Comparison of ENCODE assay signal across 9 cellular contexts in genomic region chr16:67163164-67163902, GRCh38. TPM values are rescaled to one million over a fixed set of nuclear protein-coding genes. Genes with fewer than 3 reads are reported as not detected.
A peak's percentile ranks its signal among the peaks of the same experiment; 100 is the strongest.
DNase-seq lines count a peak whose midpoint lies in the region; ATAC-seq and TF ChIP-seq lines count a peak whose summit lies in the region.
"Had no signal": no experiment of that assay in that cellular context is flagged by ENCODE, and none has a peak within 500 bp of the region (broad histone marks: within the 10 kb centered on the region; RNA-seq: fewer than 3 reads in every experiment).

No MANE protein-coding gene starts in this region.

- H3K36me3 Mint-ChIP-seq in GM23338 (ENCODE audit: low read depth) = no peaks in the 10 kb centered on the region; the same call in 2 of the 3 replicates

- H3K27ac ChIP-seq in GM23338 (ENCODE audit: low read depth) (no peak overlapping the region), OCI-LY1 (ENCODE audit: low read depth, low read length, poor library complexity, severe bottlenecking) (no peak overlapping the region), coronary artery (peak overlapping the region; percentile 50 to 91), suprapubic skin (peak overlapping the region; percentile 46)
- H3K27ac ChIP-seq: pancreas had no signal

- no peaks in the 10 kb centered on the region for H3K36me3 ChIP-seq in GM23338 (ENCODE audit: insufficient read depth)
- H3K36me3 ChIP-seq in OCI-LY1 (ENCODE audit: insufficient read depth, low read length) = no peaks in the 10 kb centered on the region
- peaks cover 15% of the 10 kb centered on the region for H3K36me3 ChIP-seq in suprapubic skin
- H3K36me3 ChIP-seq: pancreas had no signal

- H3K27me3 Mint-ChIP-seq in GM23338 (ENCODE audit: insufficient read depth, low read depth, poor library complexity) = peaks cover 98% of the 10 kb centered on the region

- H3K4me1 Mint-ChIP-seq in GM23338 = peaks cover 38% of the 10 kb centered on the region

- ATAC-seq in GM23338 (peak; percentile 17), HG03457 (IDR thresholded peaks at IDR 0.05; ENCODE audit: unreplicated experiment) (no peak)

- H3K79me2 ChIP-seq in GM23338 (replicated peaks; ENCODE audit: insufficient read depth) (no peaks in the 10 kb centered on the region), OCI-LY1 (ENCODE audit: insufficient read depth, low read length) (no peaks in the 10 kb centered on the region)

- peaks cover 4% of the 10 kb centered on the region; the same call in 2 of the 3 replicates for H3K9me3 Mint-ChIP-seq in GM23338

- H4K20me1 ChIP-seq in GM23338 (replicated peaks; ENCODE audit: insufficient read depth) (no peaks in the 10 kb centered on the region; the same call in 1 of the 2 replicates), OCI-LY1 (ENCODE audit: insufficient read depth, low read length) (no peaks in the 10 kb centered on the region)

- no peak for TF ChIP-seq EP300 in suprapubic skin (IDR thresholded peaks at IDR 0.05)

- no peak for TF ChIP-seq POLR2A in suprapubic skin (IDR thresholded peaks at IDR 0.05)

- no peaks in the 10 kb centered on the region for H3K9me3 ChIP-seq in OCI-LY1 (ENCODE audit: low read length)
- H3K9me3 ChIP-seq in suprapubic skin = no peaks in the 10 kb centered on the region
- H3K9me3 ChIP-seq: pancreas had no signal

- H3F3A ChIP-seq in GM23338 (replicated peaks; ENCODE audit: low read depth) (peaks cover 13% of the 10 kb centered on the region), OCI-LY1 (ENCODE audit: insufficient read depth, low read length) (no peaks in the 10 kb centered on the region)

- H3K9me2 ChIP-seq in GM23338 (ENCODE audit: insufficient read depth) = no peaks in the 10 kb centered on the region
- no peaks in the 10 kb centered on the region for H3K9me2 ChIP-seq in OCI-LY1 (ENCODE audit: low read depth, low read length)

- peak overlapping the region; percentile 57 for H3K4me3 Mint-ChIP-seq in GM23338

- H3K27me3 ChIP-seq in GM23338 (ENCODE audit: insufficient read depth) = peaks cover 100% of the 10 kb centered on the region
- no peaks in the 10 kb centered on the region; the same call in 1 of the 2 replicates for H3K27me3 ChIP-seq in OCI-LY1 (ENCODE audit: insufficient read depth, low read length)
- H3K27me3 ChIP-seq in suprapubic skin = no peaks in the 10 kb centered on the region
- H3K27me3 ChIP-seq: pancreas had no signal

- no peak for TF ChIP-seq CTCF in GM23338 (conservative IDR thresholded peaks at IDR 0.05; ENCODE audit: low read depth in 2 of 2)
- TF ChIP-seq CTCF in OCI-LY1 (IDR thresholded peaks at IDR 0.05; ENCODE audit: low read length) = no peak
- no peak for TF ChIP-seq CTCF in coronary artery (IDR thresholded peaks at IDR 0.05)
- TF ChIP-seq CTCF in suprapubic skin (IDR thresholded peaks at IDR 0.05) = no peak

- H3K4me1 ChIP-seq in GM23338 (ENCODE audit: insufficient read depth) (peaks cover 29% of the 10 kb centered on the region; the same call in 1 of the 2 replicates), OCI-LY1 (ENCODE audit: insufficient read depth, low read length, severe bottlenecking) (peaks cover 27% of the 10 kb centered on the region), suprapubic skin (peaks cover 70% of the 10 kb centered on the region)

- 11% methylated on average over 84 of the region's 95 CpGs for WGBS in suprapubic skin

- H3K4me3 ChIP-seq in GM23338 (peak overlapping the region; percentile 49), OCI-LY1 (ENCODE audit: low read depth, low read length, poor library complexity, severe bottlenecking) (peak overlapping the region; percentile 44), coronary artery (peak overlapping the region; percentile 69), suprapubic skin (peak overlapping the region; percentile 44)

- H2AFZ ChIP-seq in GM23338 = peak overlapping the region; percentile 69
- H2AFZ ChIP-seq in OCI-LY1 (ENCODE audit: low read length) = no peak overlapping the region

- H3K27ac Mint-ChIP-seq in GM23338 = no peak overlapping the region

- H3K9ac ChIP-seq in OCI-LY1 (ENCODE audit: low read length) = no peak overlapping the region

- peak overlapping the region; percentile 78 for H3K4me2 ChIP-seq in GM23338
- H3K4me2 ChIP-seq in OCI-LY1 (ENCODE audit: low read length) = peak overlapping the region; percentile 56

- peak; percentile 65 for DNase-seq in GM23338 (ENCODE audit: low spot score)
- DNase-seq in coronary artery (ENCODE audit: low spot score) = peak; percentile 86
- peak; percentile 44 for DNase-seq in medulla oblongata (ENCODE audit: extremely low spot score)
- DNase-seq in suprapubic skin (ENCODE audit: low spot score in 2 of 2) = no peak
- DNase-seq in T-helper 9 cell = no peak
- DNase-seq in SHP77 treated with DMSO at 0.1 percent for 48 hours (lab: John Stamatoyannopoulos, UW) = no peak

TF ChIP-seq in GM23338, 12 proteins besides CTCF, POLR2A, EP300 and RAD21 (continues in another document):
- TF ChIP-seq STAT1 (IDR thresholded peaks at IDR 0.05; ENCODE audit: unreplicated experiment) (no peak), EZH2 (IDR thresholded peaks at IDR 0.05; ENCODE audit: low read depth, unreplicated experiment) (peak; percentile 69), ETS1 (IDR thresholded peaks at IDR 0.05) (no peak), EZH2phosphoT487 (IDR thresholded peaks at IDR 0.05; ENCODE audit: unreplicated experiment) (peak; percentile 19)

RNA-seq across cellular contexts. Expression of gene HSF4, which starts 1.2 kb away (rescaled TPM):
- 1.3 TPM in 1 of 2 replicates, not detected in the other for total RNA-seq in GM23338 (2014; rRNA removed; shearing (Covaris generic))
- polyA plus RNA-seq in GM23338 (2016; fragmentation: Nextera tagmentation; extraction: Ambion mirVana) = 0.19 TPM in 1 of 2 replicates, not detected in the other
- total RNA-seq in suprapubic skin = 100 to 1,000 TPM in 2 of 4 donors, 10 to 100 TPM in 2; 56.5 to 351 (median 102) TPM

RNA-seq across cellular contexts. Expression of gene FBXL8, which starts 3.6 kb away (rescaled TPM):
- total RNA-seq in GM23338 (2014; rRNA removed; shearing (Covaris generic)) = not detected in 2 replicates
- 0.26 TPM in 1 of 2 replicates, not detected in the other for polyA plus RNA-seq in GM23338 (2016; fragmentation: Nextera tagmentation; extraction: Ambion mirVana)
- 100 to 1,000 TPM in 1 of 4 donors, 10 to 100 TPM in 3; 45.0 to 134 (median 58.8) TPM for total RNA-seq in suprapubic skin

RNA-seq across cellular contexts. Expression of gene TRADD, which starts 3.6 kb away (rescaled TPM):
- 0.42 TPM in 1 of 2 replicates, not detected in the other for total RNA-seq in GM23338 (2014; rRNA removed; shearing (Covaris generic))
- polyA plus RNA-seq in GM23338 (2016; fragmentation: Nextera tagmentation; extraction: Ambion mirVana) = 0.50 and 0.55 TPM in 2 replicates
- total RNA-seq in suprapubic skin = 10 to 100 TPM; 25.9 to 34.4 (median 28.7) TPM

RNA-seq across cellular contexts. Expression of gene NOL3, which starts 7.0 kb away (rescaled TPM):
- 0.27 and 3.3 TPM in 2 replicates for total RNA-seq in GM23338 (2014; rRNA removed; shearing (Covaris generic))
- polyA plus RNA-seq in GM23338 (2016; fragmentation: Nextera tagmentation; extraction: Ambion mirVana) = 2.7 and 4.0 TPM in 2 replicates
- total RNA-seq in suprapubic skin = 100 to 1,000 TPM in 2 of 4 donors, 10 to 100 TPM in 2; 64.3 to 116 (median 90.5) TPM

RNA-seq across cellular contexts. Expression of gene B3GNT9, which starts 12.5 kb away (rescaled TPM):
- total RNA-seq in GM23338 (2014; rRNA removed; shearing (Covaris generic)) = 6.8 and 7.0 TPM in 2 replicates
- 0.99 and 1.5 TPM in 2 replicates for polyA plus RNA-seq in GM23338 (2016; fragmentation: Nextera tagmentation; extraction: Ambion mirVana)
- total RNA-seq in suprapubic skin = 1 to 10 TPM; 7.5 to 9.7 (median 9.0) TPM

Comparison
In these comparisons a context has a peak if more than half of its experiments do, and no peak if none do; other contexts are left out.
1. DNase-seq: peak in GM23338 (single experiment), coronary artery (single experiment) and medulla oblongata (single experiment); none in suprapubic skin (0 of 2), T-helper 9 cell (single experiment) and SHP77 treated with DMSO at 0.1 percent for 48 hours (single experiment).
2. H3K27ac ChIP-seq: peak in coronary artery (2 of 2) and suprapubic skin (single experiment); none in GM23338 (single experiment) and OCI-LY1 (single experiment).
3. RNA of gene HSF4, which starts 1.2 kb away (total RNA-seq): 56.5 to 351 TPM in suprapubic skin; 1.3 TPM in GM23338; every median in the first group is over 10 times any median in the second.
4. RNA of gene FBXL8, which starts 3.6 kb away (total RNA-seq): 45.0 to 134 TPM in suprapubic skin; not detected in GM23338; every median in the first group is over 10 times any median in the second.
5. RNA of gene TRADD, which starts 3.6 kb away (total RNA-seq): 25.9 to 34.4 TPM in suprapubic skin; 0.42 TPM in GM23338; every median in the first group is over 10 times any median in the second.
6. Peak in every context shown above with its lines, with median percentiles within 50 percentile points of each other: H3K4me3 ChIP-seq.